ENCODE assay signal across 21 cellular contexts in genomic region chr2:209998596-209998995, GRCh38.
"Had no signal": no experiment of that assay in that cellular context is flagged by ENCODE, and none has a peak within 500 bp of the region (broad histone marks: within the 10 kb centered on the region; RNA-seq: fewer than 3 reads in every experiment).

No MANE protein-coding gene starts in this region.

- DNase-seq: effector memory CD8-positive, alpha-beta T cell; head of caudate nucleus; kidney; naive thymus-derived CD8-positive, alpha-beta T cell; nephron progenitor cell; nucleus accumbens; ovary; posterior cingulate gyrus; psoas muscle; retina; right lobe of liver; small intestine; stimulated activated CD4-positive, alpha-beta T cell treated with anti-CD3 and anti-CD28 coated beads, Interleukin-15, amount 100 ng/mL, for 24 hours; stimulated activated CD4-positive, alpha-beta T cell treated with anti-CD3 and anti-CD28 coated beads, Interleukin-2, amount 100 ng/mL, for 48 hours; stimulated activated naive B cell treated with anti-CD40 and anti-IgM and Interleukin-4, amounts not matched to agents 10 μg/mL and 1 μg/mL and 100 μg/mL, for 72 hours; upper lobe of left lung had no signal

- H2AFZ ChIP-seq: hepatocyte had no signal

- H3K36me3 ChIP-seq: ovary, right lobe of liver, thoracic aorta, tibial nerve, upper lobe of left lung had no signal

- H3K9me3 ChIP-seq: ovary, psoas muscle, right lobe of liver, thoracic aorta, tibial nerve, upper lobe of left lung had no signal

- H3K27me3 ChIP-seq: hepatocyte, ovary, right lobe of liver, tibial nerve, upper lobe of left lung had no signal

- H3K4me2 ChIP-seq: hepatocyte had no signal

- H3K27ac ChIP-seq: coronary artery, hepatocyte, ovary, psoas muscle, right lobe of liver, thoracic aorta, tibial nerve, upper lobe of left lung had no signal

- ATAC-seq: effector memory CD8-positive, alpha-beta T cell; left lobe of liver; naive thymus-derived CD8-positive, alpha-beta T cell; psoas muscle; right lobe of liver; stimulated activated naive B cell treated with anti-CD40 and anti-IgM and Interleukin-4, amounts not matched to agents 10 μg/mL and 1 μg/mL and 100 μg/mL, for 72 hours had no signal

- H3K4me3 ChIP-seq: coronary artery, hepatocyte, ovary, psoas muscle, right lobe of liver, thoracic aorta, tibial nerve, upper lobe of left lung had no signal
